Comparison of ENCODE assay signal across 1 cellular context in genomic region chr7:92259062-92259461, GRCh38.
TF ChIP-seq lines count a peak whose summit lies in the region.

No MANE protein-coding gene starts in this region.

TF ChIP-seq in HCT116, 20 proteins besides CTCF, POLR2A, EP300 and RAD21:
- TF ChIP-seq SRF (IDR thresholded peaks at IDR 0.05; ENCODE audit: low read depth): no peak
- no peak for TF ChIP-seq MAX (IDR thresholded peaks at IDR 0.05)
- TF ChIP-seq YY1 (IDR thresholded peaks at IDR 0.05; ENCODE audit: extremely low read depth, insufficient replicate concordance, low read depth, low read length): no peak
